7 cellular contexts compared by ENCODE assay signal in the genomic region with DNA sequence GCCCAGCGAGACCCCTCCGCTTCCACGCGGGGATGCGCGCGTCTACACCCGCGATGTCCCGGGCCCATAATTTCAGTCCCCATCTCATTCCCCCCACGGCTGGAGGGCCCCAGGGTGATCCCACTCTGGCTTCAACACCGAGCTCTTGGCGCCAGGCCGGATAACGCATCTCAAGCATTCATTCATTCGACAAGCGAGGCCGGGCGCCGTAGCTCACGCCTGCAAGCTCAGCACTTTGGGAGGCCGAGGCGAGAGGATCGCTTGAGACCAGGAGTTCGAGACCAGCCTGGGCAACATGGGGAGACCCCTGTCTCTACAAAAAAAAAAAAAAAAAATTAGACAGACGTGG. TPM values are rescaled to one million over a fixed set of nuclear protein-coding genes. Genes with fewer than 3 reads are reported as not detected.
A peak's percentile ranks its signal among the peaks of the same experiment; 100 is the strongest.
DNase-seq lines count a peak whose midpoint lies in the region; ATAC-seq and TF ChIP-seq lines count a peak whose summit lies in the region.

No MANE protein-coding gene starts in this region.

- H3K4me1 ChIP-seq in heart right ventricle (peaks cover 0 to 23% (median 12%) of the 10 kb centered on the region in 9 donors), spleen (peaks cover 6 to 68% (median 37%) of the 10 kb centered on the region in 6 donors)

- DNase-seq in H7 (no peak), WERI-Rb-1 (no peak), heart right ventricle (no peak), spleen (no peak), SKM-1 treated with dmso at 0.1 percent for 144 hours (lab: John Stamatoyannopoulos, UW; ENCODE audit: unreplicated experiment) (no peak), SW480 (ENCODE audit: low spot score) (no peak)

- TF ChIP-seq CTCF in WERI-Rb-1 (IDR thresholded peaks at IDR 0.05; ENCODE audit: low read depth, low read length) (no peak), heart right ventricle (IDR thresholded peaks at IDR 0.05) (no peak), spleen (IDR thresholded peaks at IDR 0.05 in 8 of 11, conservative IDR thresholded peaks at IDR 0.05 in 3 of 11) (no peak)

- peak overlapping the region; percentile 73 for H3K27ac ChIP-seq in WERI-Rb-1
- H3K27ac ChIP-seq in heart right ventricle, result peak overlapping the region in 9 of 10 donors; percentile 27 to 86 (median 61)
- H3K27ac ChIP-seq in spleen, result peak overlapping the region; percentile 63 to 91 (median 85)

- H3K36me3 ChIP-seq in H7 (replicated peaks; ENCODE audit: control insufficient read depth, insufficient read depth, low read length) (peaks cover under 1% of the 10 kb centered on the region), WERI-Rb-1 (no peaks in the 10 kb centered on the region), heart right ventricle (peaks cover 0 to 23% (median 0%) of the 10 kb centered on the region in 9 donors), spleen (peaks cover 0 to 24% (median 20%) of the 10 kb centered on the region in 6 donors)

- H3K4me3 ChIP-seq in H7 (ENCODE audit: insufficient read depth, low read depth, low read length) (peak overlapping the region; percentile 58), WERI-Rb-1 (ENCODE audit: low read depth, low read length) (no peak overlapping the region), heart right ventricle (peak overlapping the region; percentile 23 to 62 (median 54)), spleen (peak overlapping the region; percentile 35 to 75 (median 48))

- peaks cover 23% of the 10 kb centered on the region for H3K27me3 ChIP-seq in H7 (ENCODE audit: control insufficient read depth, insufficient read depth, low read length)
- H3K27me3 ChIP-seq in WERI-Rb-1 (ENCODE audit: insufficient read depth, low read depth, severe bottlenecking), result no peaks in the 10 kb centered on the region
- no peaks in the 10 kb centered on the region for H3K27me3 ChIP-seq in heart right ventricle
- H3K27me3 ChIP-seq in spleen (replicated peaks in 1 of 7), result no peaks in the 10 kb centered on the region

- TF ChIP-seq POLR2A in spleen (IDR thresholded peaks at IDR 0.05), result no peak

- intact Hi-C loops in heart right ventricle (cut with DNase I) (no loop called here), spleen (cut with DNase I; ENCODE audit: low total_unique reads) (no loop called here)

- ATAC-seq in heart right ventricle (peak in 3 of 8 donors; percentile 4 to 12 (median 10)), GM21529 (IDR thresholded peaks at IDR 0.05; ENCODE audit: unreplicated experiment) (no peak)

- H3K9me3 ChIP-seq in WERI-Rb-1 (ENCODE audit: severe bottlenecking) (no peaks in the 10 kb centered on the region), heart right ventricle (no peaks in the 10 kb centered on the region), spleen (peaks cover 0 to 3% (median 0%) of the 10 kb centered on the region in 8 donors)

- 18 to 19% methylated on average over 26 of the region's 26 CpGs for WGBS in heart right ventricle, 2 donors
- 35 to 84% (median 37%) methylated on average over 15 to 26 of the region's 26 CpGs for WGBS in spleen, 5 donors

RNA-seq across cellular contexts. Expression of gene ANGPTL6, which starts 5.9 kb away (rescaled TPM):
- total RNA-seq in H7 (2014; rRNA removed; shearing (Covaris generic)), result 0.15 TPM in 1 of 2 replicates, not detected in the other
- total RNA-seq in heart right ventricle (under 1 TPM in 1 of 10 donors, not detected in 9; 0.14 TPM), spleen (1 to 10 TPM; 1.4 to 4.8 (median 3.4) TPM)
- polyA plus RNA-seq in heart right ventricle (under 1 TPM; 0.09 to 0.37 TPM), spleen (10 to 100 TPM; 10.6 to 18.4 (median 12.6) TPM)

RNA-seq across cellular contexts. Expression of gene PPAN, which starts 9.6 kb away (rescaled TPM):
- total RNA-seq in H7 (2014; rRNA removed; shearing (Covaris generic)), result 52.9 and 54.4 TPM in 2 replicates
- total RNA-seq in heart right ventricle (10 to 100 TPM; 17.6 to 43.3 (median 20.7) TPM), spleen (10 to 100 TPM; 26.8 to 52.1 (median 40.9) TPM)
- polyA plus RNA-seq in heart right ventricle (10 to 100 TPM; 34.3 to 47.7 TPM), spleen (10 to 100 TPM; 46.1 to 90.2 (median 60.3) TPM)

RNA-seq across cellular contexts. Expression of gene SHFL, which starts 10.5 kb away (rescaled TPM):
- 14.4 and 20.4 TPM in 2 replicates for total RNA-seq in H7 (2014; rRNA removed; shearing (Covaris generic))
- 10 to 100 TPM in 4 of 10 donors, 1 to 10 TPM in 6; 4.0 to 18.9 (median 9.6) TPM for total RNA-seq in heart right ventricle
- 10 to 100 TPM; 11.1 to 30.2 TPM for polyA plus RNA-seq in heart right ventricle
- total RNA-seq in spleen, result 10 to 100 TPM; 52.2 to 65.6 (median 57.8) TPM
- 10 to 100 TPM; 33.0 to 55.8 (median 42.6) TPM for polyA plus RNA-seq in spleen

RNA-seq across cellular contexts. Expression of gene P2RY11, which starts 14.9 kb away (rescaled TPM):
- 0.87 and 6.2 TPM in 2 replicates for total RNA-seq in H7 (2014; rRNA removed; shearing (Covaris generic))
- total RNA-seq in heart right ventricle, result 10 to 100 TPM in 1 of 10 donors, 1 to 10 TPM in 9; 4.9 to 13.8 (median 6.8) TPM
- polyA plus RNA-seq in heart right ventricle, result 1 to 10 TPM; 4.2 to 4.7 TPM
- 10 to 100 TPM; 10.9 to 24.2 (median 18.2) TPM for total RNA-seq in spleen
- 10 to 100 TPM in 2 of 3 donors, 1 to 10 TPM in 1; 7.9 to 18.2 (median 14.7) TPM for polyA plus RNA-seq in spleen

RNA-seq across cellular contexts. Expression of gene EIF3G, which starts 23.1 kb away (rescaled TPM):
- total RNA-seq in H7 (2014; rRNA removed; shearing (Covaris generic)), result 354 and 376 TPM in 2 replicates
- total RNA-seq in heart right ventricle, result 100 to 1,000 TPM; 146 to 193 (median 180) TPM
- polyA plus RNA-seq in heart right ventricle, result 100 to 1,000 TPM; 113 to 241 TPM
- 100 to 1,000 TPM; 165 to 209 (median 194) TPM for total RNA-seq in spleen
- 100 to 1,000 TPM; 200 to 262 (median 213) TPM for polyA plus RNA-seq in spleen
